ENCODE assay signal across 12 cellular contexts in genomic region chr16:84820771-84821170, GRCh38. TPM values are rescaled to one million over a fixed set of nuclear protein-coding genes. Genes with fewer than 3 reads are reported as not detected.
DNase-seq lines count a peak whose midpoint lies in the region; TF ChIP-seq lines count a peak whose summit lies in the region.
"Had no signal": no experiment of that assay in that cellular context is flagged by ENCODE, and none has a peak within 500 bp of the region (broad histone marks: within the 10 kb centered on the region; RNA-seq: fewer than 3 reads in every experiment).

No MANE protein-coding gene starts in this region.

- no peak overlapping the region for H3K4me2 ChIP-seq in H9 (ENCODE audit: insufficient read depth, insufficient read length, low read length)

- H3K27me3 ChIP-seq in BJ (ENCODE audit: control insufficient read depth, insufficient read depth, low read length): no peaks in the 10 kb centered on the region
- no peaks in the 10 kb centered on the region for H3K27me3 ChIP-seq in Peyer's patch
- H3K27me3 ChIP-seq in rectal smooth muscle tissue (ENCODE audit: control insufficient read depth, insufficient read depth, low read length): peaks cover 3% of the 10 kb centered on the region
- peaks cover 14% of the 10 kb centered on the region; the same call in 1 of the 2 replicates for H3K27me3 ChIP-seq in H9 (ENCODE audit: insufficient read depth, low read length)

- H3K4me1 Mint-ChIP-seq in glutamatergic neuron (ENCODE audit: low read depth, unreplicated experiment) (peaks cover 9% of the 10 kb centered on the region), H9 (peaks cover 13% of the 10 kb centered on the region in 2 experiments)

- no peak overlapping the region for H4K91ac ChIP-seq in H9 (ENCODE audit: insufficient read length, low read depth, low read length)

- H3K23ac ChIP-seq in H9 (ENCODE audit: insufficient read length, low read depth, low read length): no peak overlapping the region

- 0 out of 2 replicates have a peak, but pooled peaks cover 1% of the 10 kb centered on the region for H3K36me3 ChIP-seq in BJ (ENCODE audit: control insufficient read depth, insufficient read depth, low read length)
- H3K36me3 ChIP-seq in Peyer's patch: no peaks in the 10 kb centered on the region
- no peaks in the 10 kb centered on the region for H3K36me3 ChIP-seq in rectal smooth muscle tissue (ENCODE audit: control insufficient read depth, insufficient read depth, low read length)

- H2BK20ac ChIP-seq in H9 (ENCODE audit: low read depth, low read length, poor library complexity, severe bottlenecking): no peak overlapping the region

- no peak for TF ChIP-seq CTCF in BJ (IDR thresholded peaks at IDR 0.05; ENCODE audit: insufficient read depth, low read depth, low read length)
- no peak for TF ChIP-seq CTCF in Peyer's patch (IDR thresholded peaks at IDR 0.05)
- no peak for TF ChIP-seq CTCF in glutamatergic neuron (IDR thresholded peaks at IDR 0.05; ENCODE audit: partially characterized antibody, unreplicated experiment)
- no peak for TF ChIP-seq CTCF in H9 (conservative IDR thresholded peaks at IDR 0.05)

- H3K9me3 Mint-ChIP-seq in glutamatergic neuron (ENCODE audit: unreplicated experiment) (no peaks in the 10 kb centered on the region), H9 (no peaks in the 10 kb centered on the region; a peak in 2 of 5 replicates)

- H3K79me2 ChIP-seq in H9 (ENCODE audit: insufficient read depth, low read length): no peaks in the 10 kb centered on the region

- no peak overlapping the region for H2AK5ac ChIP-seq in H9 (ENCODE audit: insufficient read length, low read length)

- H2AFZ ChIP-seq in H9 (ENCODE audit: low read length): no peak overlapping the region

- H3K23me2 ChIP-seq in H9 (ENCODE audit: insufficient read length, low read depth, low read length, poor library complexity, severe bottlenecking): no peaks in the 10 kb centered on the region

- peak overlapping the region; percentile 19 for H3K9ac ChIP-seq in rectal smooth muscle tissue (ENCODE audit: low read length)
- no peak overlapping the region for H3K9ac ChIP-seq in H9 (ENCODE audit: extremely low read depth, insufficient read length, low read length)

- POLR2A ChIA-PET in BJ (lab: Charles Lee): interaction anchor here (0.6 to 1.6 kb wide), 4 partner anchors 12 to 32 kb away, joined by 4 to 7 read pairs (median 5); no protein-coding TSS in a partner anchor

- no peak for DNase-seq in BJ (ENCODE audit: low read depth)
- no peak for DNase-seq in Peyer's patch
- DNase-seq in glutamatergic neuron: no peak
- DNase-seq in COLO829 (ENCODE audit: low spot score): no peak
- no peak for DNase-seq in activated CD8-positive, alpha-beta memory T cell treated with anti-CD3 and anti-CD28 coated beads, Interleukin-2, amount 50 U/mL, for 48 hours
- no peak for DNase-seq in AML-193 (lab: John Stamatoyannopoulos, UW)
- no peak for DNase-seq in H9
- DNase-seq: effector memory CD4-positive, alpha-beta T cell; GOT3; NK-92 treated with Interleukin-12 subunit alpha and Interleukin-12 subunit beta, amount 100 ng/mL, for 24 hours; substantia nigra had no signal

- no peak overlapping the region for H3K14ac ChIP-seq in H9 (ENCODE audit: insufficient read depth, low read length)

- no peak for TF ChIP-seq POLR2A in Peyer's patch (IDR thresholded peaks at IDR 0.05)

- H3K27ac ChIP-seq in Peyer's patch: peak overlapping the region; percentile 47 to 92 (median 74)
- H3K27ac ChIP-seq in rectal smooth muscle tissue (ENCODE audit: low read depth, low read length): peak overlapping the region; percentile 86
- no peak overlapping the region for H3K27ac ChIP-seq in H9 (ENCODE audit: insufficient read length, low read depth, low read length)

- H3K56ac ChIP-seq in H9 (ENCODE audit: insufficient read length, low read depth, low read length): no peak overlapping the region

- H3K27me3 Mint-ChIP-seq in glutamatergic neuron (ENCODE audit: unreplicated experiment) (peaks cover 10% of the 10 kb centered on the region), H9 (ENCODE audit: low read depth) (peaks cover 77% of the 10 kb centered on the region)

- CTCF ChIA-PET in BJ (lab: Yijun Ruan, JAX): interaction anchor here (0.9 to 2.2 kb wide), 5 partner anchors 8 to 131 kb away, joined by 3 to 7 read pairs (median 3); no protein-coding TSS in a partner anchor

- H2BK5ac ChIP-seq in H9 (ENCODE audit: insufficient read length, low read length): no peak overlapping the region

- H2BK15ac ChIP-seq in H9 (ENCODE audit: low read depth, low read length): no peak overlapping the region

- H3K4me1 ChIP-seq in Peyer's patch (peaks cover 0 to 14% (median 0%) of the 10 kb centered on the region in 4 donors), rectal smooth muscle tissue (ENCODE audit: control insufficient read depth, insufficient read depth, low read length) (peaks cover 18% of the 10 kb centered on the region), H9 (ENCODE audit: insufficient read depth, low read length) (no peaks in the 10 kb centered on the region; the same call in 1 of the 2 replicates)

- no peak overlapping the region for H3K27ac Mint-ChIP-seq in glutamatergic neuron (ENCODE audit: unreplicated experiment)
- no peak overlapping the region for H3K27ac Mint-ChIP-seq in H9

- no peak overlapping the region for H3K18ac ChIP-seq in H9 (ENCODE audit: insufficient read length, low read depth, low read length)

- no peak overlapping the region for H2BK12ac ChIP-seq in H9 (ENCODE audit: insufficient read length, low read depth, low read length)

- H3K4me3 Mint-ChIP-seq in glutamatergic neuron (ENCODE audit: unreplicated experiment): peak overlapping the region; percentile 81
- peak overlapping the region in 1 of 2 experiments; percentile 86; a peak in 1 of 5 replicates for H3K4me3 Mint-ChIP-seq in H9

- H4K8ac ChIP-seq in H9 (replicated peaks; ENCODE audit: insufficient read length, low read depth, low read length): no peak overlapping the region

- no peak overlapping the region for H2BK120ac ChIP-seq in H9 (ENCODE audit: low read depth, low read length, poor library complexity, severe bottlenecking)

- H3K9me3 ChIP-seq in Peyer's patch (no peaks in the 10 kb centered on the region), H9 (ENCODE audit: control insufficient read depth, low read depth, low read length) (no peaks in the 10 kb centered on the region)

- peak overlapping the region; percentile 79 for H3K4me3 ChIP-seq in BJ (ENCODE audit: low read depth, low read length)
- H3K4me3 ChIP-seq in Peyer's patch: peak overlapping the region; percentile 37 to 59 (median 44)
- H3K4me3 ChIP-seq in rectal smooth muscle tissue (ENCODE audit: low read length): peak overlapping the region; percentile 95

- no peak overlapping the region for H3T11ph ChIP-seq in H9 (ENCODE audit: low read length)

- no peak overlapping the region for H3K4ac ChIP-seq in H9 (ENCODE audit: low read depth, low read length)

- no peak overlapping the region for H4K5ac ChIP-seq in H9 (ENCODE audit: insufficient read length, low read depth, low read length)

- WGBS in H9 (ENCODE audit: extremely low coverage, insufficient read length, low lambda C conversion rate): no CpG with 5 or more reads among the region's 12 CpGs

- H3K79me1 ChIP-seq in H9 (ENCODE audit: insufficient read depth, low read depth, low read length, poor library complexity, severe bottlenecking): no peaks in the 10 kb centered on the region

- H3K36me3 Mint-ChIP-seq in glutamatergic neuron (ENCODE audit: unreplicated experiment): peaks cover 6% of the 10 kb centered on the region
- H3K36me3 Mint-ChIP-seq in H9 (ENCODE audit: insufficient read depth in 1 of 3, low read depth in 3 of 3): no peaks in the 10 kb centered on the region

- no peaks in the 10 kb centered on the region for H4K20me1 ChIP-seq in H9 (ENCODE audit: control insufficient read depth, insufficient read depth, insufficient read length)

RNA-seq across cellular contexts. Expression of gene CRISPLD2, which starts 1.0 kb away (rescaled TPM):
- polyA plus RNA-seq in BJ (2011; rRNA removed): 109 and 183 TPM in 2 replicates
- 126 and 129 TPM in 2 replicates for polyA minus RNA-seq in BJ (2011; rRNA and poly(A)+ RNA removed)
- 100 to 1,000 TPM in 2 of 4 donors, 10 to 100 TPM in 2; 19.6 to 319 (median 84.3) TPM for total RNA-seq in Peyer's patch
- total RNA-seq in glutamatergic neuron (ENCODE audit: unreplicated experiment): 9.0 TPM
- total RNA-seq in H9 (2021): 2.1 and 2.3 TPM in 2 replicates

Comparison
In these comparisons a context has a peak if more than half of its experiments do, and no peak if none do; other contexts are left out.
1. H3K4me3 ChIP-seq: peak in every context shown above with its lines; median percentile 95 in rectal smooth muscle tissue; 79 in BJ; 44 in Peyer's patch.